In genomic region chr1:197737916-197738315, GRCh38 we compare ENCODE assay signal across 22 cellular contexts. TPM values are rescaled to one million over a fixed set of nuclear protein-coding genes. Genes with fewer than 3 reads are reported as not detected.
DNase-seq lines count a peak whose midpoint lies in the region; TF ChIP-seq lines count a peak whose summit lies in the region.
"Had no signal": no experiment of that assay in that cellular context is flagged by ENCODE, and none has a peak within 500 bp of the region (broad histone marks: within the 10 kb centered on the region; RNA-seq: fewer than 3 reads in every experiment).

No MANE protein-coding gene starts in this region.

- no peaks in the 10 kb centered on the region for H3K27me3 ChIP-seq in vagina
- H3K27me3 ChIP-seq: ascending aorta; BLaER1 treated with 17β-estradiol and CSF1 and Interleukin-3, amounts not matched to agents 10 nM and 100 nM; thyroid gland had no signal

- DNase-seq in DMS53 (lab: John Stamatoyannopoulos, UW) = peak; percentile 84
- peak; percentile 73 for DNase-seq in NCI-H1105 treated with DMSO at 0.1 percent for 48 hours (lab: John Stamatoyannopoulos, UW)
- DNase-seq in NCI-H345 (lab: John Stamatoyannopoulos, UW) = peak; percentile 70
- DNase-seq in SHP77 treated with DMSO at 0.1 percent for 48 hours (lab: John Stamatoyannopoulos, UW) = peak; percentile 46
- DNase-seq in COLO829 (ENCODE audit: low spot score) = no peak
- DNase-seq in SKM-1 treated with dmso at 0.1 percent for 144 hours (lab: John Stamatoyannopoulos, UW; ENCODE audit: unreplicated experiment) = no peak
- DNase-seq in islet precursor cell = no peak
- DNase-seq in vagina (ENCODE audit: extremely low spot score in 2 of 2) = no peak
- DNase-seq: activated B cell treated with CpG ODN at 0.5 μM for 24 hours; activated CD4-positive, alpha-beta T cell treated with anti-CD3 and anti-CD28 coated beads, Interleukin-2, amount 50 U/mL, for 48 hours; activated CD8-positive, alpha-beta memory T cell treated with anti-CD3 and anti-CD28 coated beads, Interleukin-2, amount 50 U/mL, for 4 hours; Calu3; Kasumi-1; kidney glomerular epithelial cell; lower lobe of right lung; NCI-H526 treated with DMSO at 0.1 percent for 48 hours; stimulated activated CD4-positive, alpha-beta T cell treated with anti-CD3 and anti-CD28 coated beads, Interleukin-4, amount 100 ng/mL, for 4 hours; stimulated activated naive CD4-positive, alpha-beta T cell treated with Interleukin-2 at 50 U/mL for 16 hours; SW 1271; thyroid gland had no signal

- no peak for TF ChIP-seq POLR2A in vagina (IDR thresholded peaks at IDR 0.05)

- TF ChIP-seq CTCF in vagina (IDR thresholded peaks at IDR 0.05) = no peak

- intact Hi-C loops in vagina (cut with DNase I) = no loop called here

- H3K27ac ChIP-seq in vagina = no peak overlapping the region
- H3K27ac ChIP-seq: ascending aorta; BLaER1 treated with 17β-estradiol and CSF1 and Interleukin-3, amounts not matched to agents 10 nM and 100 nM; lower lobe of right lung; thyroid gland had no signal

- H3K4me3 ChIP-seq in vagina = no peak overlapping the region
- H3K4me3 ChIP-seq: ascending aorta; BLaER1 treated with 17β-estradiol and CSF1 and Interleukin-3, amounts not matched to agents 10 nM and 100 nM; lower lobe of right lung; thyroid gland had no signal

- H3K36me3 ChIP-seq in vagina = no peaks in the 10 kb centered on the region
- H3K36me3 ChIP-seq: ascending aorta, lower lobe of right lung, thyroid gland had no signal

- H3K4me1 ChIP-seq in vagina = no peaks in the 10 kb centered on the region
- H3K4me1 ChIP-seq: ascending aorta; BLaER1 treated with 17β-estradiol and CSF1 and Interleukin-3, amounts not matched to agents 10 nM and 100 nM had no signal

- H3K9me3 ChIP-seq in vagina = no peaks in the 10 kb centered on the region
- H3K9me3 ChIP-seq: ascending aorta, lower lobe of right lung, thyroid gland had no signal

RNA-seq across cellular contexts. Expression of gene DENND1B, which starts 37.4 kb away (rescaled TPM):
- 17.2 TPM for total RNA-seq in vagina

Comparison
In these comparisons a context has a peak if more than half of its experiments do, and no peak if none do; other contexts are left out.
1. DNase-seq: peak in DMS53 (single experiment), NCI-H1105 treated with DMSO at 0.1 percent for 48 hours (single experiment), NCI-H345 (single experiment) and SHP77 treated with DMSO at 0.1 percent for 48 hours (single experiment); none in COLO829 (single experiment), SKM-1 treated with dmso at 0.1 percent for 144 hours (single experiment), islet precursor cell (single experiment) and vagina (0 of 2).